In the genomic region with DNA sequence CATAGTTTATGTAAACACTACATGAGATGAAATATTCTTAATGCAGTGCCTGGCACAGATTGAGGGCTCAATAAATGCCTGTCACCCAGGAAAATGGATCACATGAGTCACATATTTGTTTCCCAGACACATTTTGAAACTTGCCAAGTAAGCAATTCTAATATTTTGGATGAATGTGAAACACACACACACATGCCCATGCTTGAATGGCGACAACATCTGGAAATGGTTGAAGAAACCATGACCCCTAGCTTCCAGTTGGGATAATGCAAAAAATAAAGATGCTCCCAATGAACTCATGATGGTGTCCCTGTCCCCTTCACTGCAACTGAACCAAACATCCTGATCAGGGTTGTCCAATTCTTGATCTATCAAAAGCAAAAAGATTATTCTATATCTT, we compare ENCODE assay signal across 19 cellular contexts.
DNase-seq lines count a peak whose midpoint lies in the region; ATAC-seq and TF ChIP-seq lines count a peak whose summit lies in the region.
"Had no signal": no experiment of that assay in that cellular context is flagged by ENCODE, and none has a peak within 500 bp of the region (broad histone marks: within the 10 kb centered on the region; RNA-seq: fewer than 3 reads in every experiment).

No MANE protein-coding gene starts in this region.

- BruUV-seq in MCF 10A (replicated peaks; lab: Mats Ljungman, UMichigan) (no TSS peak), mammary epithelial cell (replicated peaks; lab: Mats Ljungman, UMichigan) (no TSS peak)

- H3K4me3 ChIP-seq in mammary epithelial cell (replicated peaks in 1 of 3; ENCODE audit: insufficient read depth in 1 of 3, low read depth in 2 of 3, low read length in 3 of 3) (no peak overlapping the region), hepatocyte (no peak overlapping the region)
- H3K4me3 ChIP-seq: tibial artery had no signal

- no peak for DNase-seq in MCF 10A (ENCODE audit: unreplicated experiment)
- DNase-seq in mammary epithelial cell: no peak
- peak; percentile 20 for DNase-seq in SK-N-DZ (ENCODE audit: low spot score)
- DNase-seq in hepatocyte (ENCODE audit: low spot score): no peak
- DNase-seq in NCI-H69 (lab: John Stamatoyannopoulos, UW): no peak
- no peak for DNase-seq in DMS153 treated with DMSO at 0.1 percent for 48 hours (lab: John Stamatoyannopoulos, UW; ENCODE audit: unreplicated experiment)
- no peak for DNase-seq in stimulated activated CD4-positive, alpha-beta T cell treated with anti-CD3 and anti-CD28 coated beads, Interleukin-12 subunit alpha, Interleukin-12 subunit beta, amount 100 ng/mL, for 4 hours
- DNase-seq: activated naive CD4-positive, alpha-beta T cell treated with anti-CD3 and anti-CD28 coated beads, Interleukin-2, amount 10 ng/mL, durations not matched to agents 7 days and 5 days; activated T-cell treated with anti-CD3 and anti-CD28 coated beads for 4 hours; CD4-positive, CD25-positive, alpha-beta regulatory T cell; DMS79 treated with DMSO at 0.1 percent for 48 hours; islet precursor cell; NCI-H2029; NCI-H524; stimulated activated naive CD4-positive, alpha-beta T cell; tibial artery had no signal

- H3K36me3 ChIP-seq in mammary epithelial cell (ENCODE audit: insufficient read depth, low read length) (no peaks in the 10 kb centered on the region), hepatocyte (replicated peaks; ENCODE audit: insufficient read depth, low read depth) (no peaks in the 10 kb centered on the region)
- H3K36me3 ChIP-seq: tibial artery had no signal

- H3K27me3 ChIP-seq in mammary epithelial cell (ENCODE audit: insufficient read depth, low read length) (no peaks in the 10 kb centered on the region), hepatocyte (no peaks in the 10 kb centered on the region)
- H3K27me3 ChIP-seq: tibial artery had no signal

- H4K20me1 ChIP-seq in mammary epithelial cell (ENCODE audit: insufficient read depth, low read length): no peaks in the 10 kb centered on the region
- no peaks in the 10 kb centered on the region for H4K20me1 ChIP-seq in hepatocyte (ENCODE audit: insufficient read depth, poor library complexity, severe bottlenecking)

- TF ChIP-seq CTCF in MCF 10A (IDR thresholded peaks at IDR 0.05; ENCODE audit: unreplicated experiment) (peak; percentile 22), mammary epithelial cell (conservative IDR thresholded peaks at IDR 0.05 in 1 of 2, IDR thresholded peaks at IDR 0.05 in 1 of 2; ENCODE audit: extremely low read depth in 1 of 2, insufficient read depth in 1 of 2, low read depth in 1 of 2, low read length in 2 of 2) (no peak), hepatocyte (IDR thresholded peaks at IDR 0.05; ENCODE audit: poor library complexity) (peak; percentile 32)

- no peaks in the 10 kb centered on the region for H3K36me3 Mint-ChIP-seq in MCF 10A (ENCODE audit: insufficient read depth, unreplicated experiment)
- H3K36me3 Mint-ChIP-seq: activated naive CD4-positive, alpha-beta T cell treated with anti-CD3 and anti-CD28 coated beads, Interleukin-2, amount 10 ng/mL, durations not matched to agents 7 days and 5 days; brain; CD4-positive, CD25-positive, alpha-beta regulatory T cell; memory B cell had no signal

- H3K9me3 Mint-ChIP-seq in MCF 10A (ENCODE audit: unreplicated experiment): peaks cover 6% of the 10 kb centered on the region

- no peak overlapping the region for H3K9ac ChIP-seq in mammary epithelial cell (ENCODE audit: insufficient read depth, low read length)

- no peak overlapping the region for H3K4me3 Mint-ChIP-seq in MCF 10A (ENCODE audit: unreplicated experiment)
- H3K4me3 Mint-ChIP-seq: activated naive CD4-positive, alpha-beta T cell treated with anti-CD3 and anti-CD28 coated beads, Interleukin-2, amount 10 ng/mL, durations not matched to agents 7 days and 5 days; brain; CD4-positive, CD25-positive, alpha-beta regulatory T cell; memory B cell had no signal

- H3K9me3 ChIP-seq in mammary epithelial cell (replicated peaks; ENCODE audit: insufficient read depth, low read length) (no peaks in the 10 kb centered on the region), hepatocyte (ENCODE audit: low read depth) (no peaks in the 10 kb centered on the region)
- H3K9me3 ChIP-seq: tibial artery had no signal

- in situ Hi-C loops in mammary epithelial cell (cut with MboI; ENCODE audit: low sequenced_read_pairs in 2 of 2): no loop called here

- CTCF ChIA-PET in MCF 10A (lab: Yijun Ruan, JAX): interaction anchor here (0.6 to 0.9 kb wide), 2 partner anchors 17 to 1715 kb away, joined by 3 to 4 read pairs; no protein-coding TSS in a partner anchor
- CTCF ChIA-PET in mammary epithelial cell (lab: Charles Lee; ENCODE audit: low non-redundant PET): no interaction called here

- H3K27ac ChIP-seq in mammary epithelial cell (ENCODE audit: insufficient read depth, low read depth, low read length): no peak overlapping the region
- no peak overlapping the region for H3K27ac ChIP-seq in hepatocyte
- H3K27ac ChIP-seq: tibial artery had no signal

- no peak for ATAC-seq in HG03045 (IDR thresholded peaks at IDR 0.05; ENCODE audit: unreplicated experiment)

- POLR2A ChIA-PET in MCF 10A (lab: Yijun Ruan, JAX): interaction anchor here (1.1 kb wide), 1 partner anchor 13 kb away, joined by 3 read pairs; no protein-coding TSS in a partner anchor

- H3K4me2 ChIP-seq in mammary epithelial cell (ENCODE audit: insufficient read depth, low read depth, low read length): no peak overlapping the region
- H3K4me2 ChIP-seq in hepatocyte: no peak overlapping the region

- H3K27ac Mint-ChIP-seq in MCF 10A (ENCODE audit: low read depth, unreplicated experiment): no peak overlapping the region
- H3K27ac Mint-ChIP-seq: activated naive CD4-positive, alpha-beta T cell treated with anti-CD3 and anti-CD28 coated beads, Interleukin-2, amount 10 ng/mL, durations not matched to agents 7 days and 5 days; brain; CD4-positive, CD25-positive, alpha-beta regulatory T cell; memory B cell had no signal

- H3K79me2 ChIP-seq in mammary epithelial cell (ENCODE audit: insufficient read depth, low read length) (no peaks in the 10 kb centered on the region), hepatocyte (no peaks in the 10 kb centered on the region)

- no peaks in the 10 kb centered on the region for H3K9me2 ChIP-seq in hepatocyte (replicated peaks; ENCODE audit: insufficient read depth)

- no peak overlapping the region for H2AFZ ChIP-seq in mammary epithelial cell (ENCODE audit: low read depth, low read length)
- no peak overlapping the region for H2AFZ ChIP-seq in hepatocyte

- dilution Hi-C loops in mammary epithelial cell (cut with HindIII; ENCODE audit: low sequenced_read_pairs): no loop called here

- intact Hi-C loops in MCF 10A (cut with micrococcal nuclease): no loop called here
- intact Hi-C loops in mammary epithelial cell (cut with micrococcal nuclease): no loop called here

- H3K4me1 ChIP-seq in mammary epithelial cell (ENCODE audit: insufficient read depth, low read length): no peaks in the 10 kb centered on the region
- H3K4me1 ChIP-seq in hepatocyte (ENCODE audit: insufficient read depth): no peaks in the 10 kb centered on the region
- H3K4me1 ChIP-seq: tibial artery had no signal

- WGBS in mammary epithelial cell (ENCODE audit: low coverage, missing lambda C conversion rate): 33% methylated on average over 1 of the region's 1 CpG
- WGBS in hepatocyte (ENCODE audit: low lambda C conversion rate, missing lambda C conversion rate): 68% methylated on average over 1 of the region's 1 CpG

- no peaks in the 10 kb centered on the region for H3K27me3 Mint-ChIP-seq in MCF 10A (ENCODE audit: insufficient read depth, unreplicated experiment)
- H3K27me3 Mint-ChIP-seq: activated naive CD4-positive, alpha-beta T cell treated with anti-CD3 and anti-CD28 coated beads, Interleukin-2, amount 10 ng/mL, durations not matched to agents 7 days and 5 days; brain; CD4-positive, CD25-positive, alpha-beta regulatory T cell had no signal

- H3K4me1 Mint-ChIP-seq in MCF 10A (ENCODE audit: insufficient read depth, unreplicated experiment): no peaks in the 10 kb centered on the region
- H3K4me1 Mint-ChIP-seq: activated naive CD4-positive, alpha-beta T cell treated with anti-CD3 and anti-CD28 coated beads, Interleukin-2, amount 10 ng/mL, durations not matched to agents 7 days and 5 days; brain; CD4-positive, CD25-positive, alpha-beta regulatory T cell; memory B cell had no signal

Comparison
In these comparisons a context has a peak if more than half of its experiments do, and no peak if none do; other contexts are left out.
1. CTCF ChIP-seq: peak in MCF 10A (single experiment) and hepatocyte (single experiment); none in mammary epithelial cell (0 of 2).